11 cellular contexts compared by ENCODE assay signal in genomic region chr2:23636412-23636811, GRCh38.
DNase-seq lines count a peak whose midpoint lies in the region; ATAC-seq and TF ChIP-seq lines count a peak whose summit lies in the region.
"Had no signal": no experiment of that assay in that cellular context is flagged by ENCODE, and none has a peak within 500 bp of the region (broad histone marks: within the 10 kb centered on the region; RNA-seq: fewer than 3 reads in every experiment).

No MANE protein-coding gene starts in this region.

- no peak overlapping the region for H3K4me3 Mint-ChIP-seq in glutamatergic neuron (ENCODE audit: unreplicated experiment)
- H3K4me3 Mint-ChIP-seq: stimulated activated naive CD8-positive, alpha-beta T cell treated with anti-CD3 and anti-CD28 coated beads, Interleukin-15, Interleukin-2, amounts not matched to agents 100 ng/mL and 50 ng/mL, for 24 hours had no signal

- in situ Hi-C loops in SK-MEL-5 (cut with HindIII; ENCODE audit: low pct_unique_long_range_greater_than_20kb, low sequenced_read_pairs): loop anchor here (5.0 kb wide), 1 partner anchor 41 kb away; no protein-coding TSS in a partner anchor

- peaks cover 17% of the 10 kb centered on the region for H3K4me1 Mint-ChIP-seq in glutamatergic neuron (ENCODE audit: low read depth, unreplicated experiment)

- intact Hi-C loops in sciatic nerve (cut with DNase I): no loop called here

- H3K27ac Mint-ChIP-seq in glutamatergic neuron (ENCODE audit: unreplicated experiment): peak overlapping the region; percentile 50
- H3K27ac Mint-ChIP-seq: stimulated activated naive CD8-positive, alpha-beta T cell treated with anti-CD3 and anti-CD28 coated beads, Interleukin-15, Interleukin-2, amounts not matched to agents 100 ng/mL and 50 ng/mL, for 24 hours had no signal

- H3K27me3 Mint-ChIP-seq in glutamatergic neuron (ENCODE audit: unreplicated experiment): no peaks in the 10 kb centered on the region
- H3K27me3 Mint-ChIP-seq: stimulated activated naive CD8-positive, alpha-beta T cell treated with anti-CD3 and anti-CD28 coated beads, Interleukin-15, Interleukin-2, amounts not matched to agents 100 ng/mL and 50 ng/mL, for 24 hours had no signal

- H3K4me3 ChIP-seq in GM12875 (ENCODE audit: low read depth, low read length): no peak overlapping the region

- H3K9me3 Mint-ChIP-seq in glutamatergic neuron (ENCODE audit: unreplicated experiment): peaks cover 9% of the 10 kb centered on the region
- H3K9me3 Mint-ChIP-seq: stimulated activated naive CD8-positive, alpha-beta T cell treated with anti-CD3 and anti-CD28 coated beads, Interleukin-15, Interleukin-2, amounts not matched to agents 100 ng/mL and 50 ng/mL, for 24 hours had no signal

- TF ChIP-seq CTCF in GM12875 (IDR thresholded peaks at IDR 0.05; ENCODE audit: borderline replicate concordance, insufficient read depth, low read depth, low read length) (0 out of 2 replicates have a peak, but pooled peaks have one; percentile 10), glutamatergic neuron (IDR thresholded peaks at IDR 0.05; ENCODE audit: partially characterized antibody, unreplicated experiment) (no peak)

- H3K36me3 Mint-ChIP-seq in glutamatergic neuron (ENCODE audit: unreplicated experiment): no peaks in the 10 kb centered on the region

- peak; percentile 15 for DNase-seq in SK-MEL-5 (ENCODE audit: low read depth, low spot score)
- DNase-seq in glutamatergic neuron: no peak
- no peak for DNase-seq in sciatic nerve (ENCODE audit: low spot score)
- DNase-seq in caudate nucleus (lab: John Stamatoyannopoulos, UW): no peak
- DNase-seq in activated T-cell treated with anti-CD3 and anti-CD28 coated beads, Interleukin-2, amount 50 U/mL, for 48 hours: no peak
- no peak for DNase-seq in NCI-H1105 treated with DMSO at 0.1 percent for 48 hours (lab: John Stamatoyannopoulos, UW)
- DNase-seq: activated CD8-positive, alpha-beta memory T cell treated with anti-CD3 and anti-CD28 coated beads for 24 hours; effector memory CD4-positive, alpha-beta T cell had no signal

- H3K27ac ChIP-seq in caudate nucleus (ENCODE audit: low read depth, low read length): no peak overlapping the region

- ATAC-seq in sciatic nerve (peak; percentile 58), GM21825 (IDR thresholded peaks at IDR 0.05; ENCODE audit: unreplicated experiment) (no peak)
